ENCODE assay signal across 9 cellular contexts in the genomic region with DNA sequence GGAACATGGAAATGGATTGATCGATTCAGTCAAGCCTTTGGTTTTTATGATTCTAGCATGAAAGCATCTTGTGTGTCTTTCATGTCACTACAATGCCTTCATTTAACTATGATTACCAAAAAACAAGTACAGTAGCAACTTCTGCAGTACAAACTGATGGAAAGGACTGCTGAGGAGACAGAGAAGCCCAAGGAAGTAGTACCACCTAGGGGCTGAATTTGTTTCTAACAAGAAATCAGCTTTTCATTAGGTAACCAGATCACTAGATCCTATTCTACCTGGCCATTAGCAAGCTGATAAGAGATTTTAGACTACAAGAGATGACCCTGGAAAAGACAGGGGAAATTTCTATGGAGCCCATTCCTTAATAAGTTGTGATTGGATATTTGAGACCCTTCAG. TPM values are rescaled to one million over a fixed set of nuclear protein-coding genes. Genes with fewer than 3 reads are reported as not detected.
A peak's percentile ranks its signal among the peaks of the same experiment; 100 is the strongest.
DNase-seq lines count a peak whose midpoint lies in the region; ATAC-seq, FAIRE-seq and TF ChIP-seq lines count a peak whose summit lies in the region.
"Had no signal": no experiment of that assay in that cellular context is flagged by ENCODE, and none has a peak within 500 bp of the region (broad histone marks: within the 10 kb centered on the region; RNA-seq: fewer than 3 reads in every experiment).

No MANE protein-coding gene starts in this region.

- peaks cover 17% of the 10 kb centered on the region for H3K4me1 Mint-ChIP-seq in activated CD4-positive, alpha-beta T cell treated with anti-CD3 and anti-CD28 coated beads for 36 hours

- no peak for DNase-seq in AG04449 (ENCODE audit: low read depth, low spot score)
- DNase-seq in RWPE1 (ENCODE audit: low spot score), result peak; percentile 45
- peak; percentile 21 for DNase-seq in hepatic stellate cell (ENCODE audit: low spot score)
- DNase-seq in activated CD4-positive, alpha-beta T cell treated with anti-CD3 and anti-CD28 coated beads for 36 hours, result no peak
- no peak for DNase-seq in GM12891 (ENCODE audit: insufficient read length, low spot score)
- DNase-seq in SHP77 (lab: John Stamatoyannopoulos, UW), result no peak
- no peak for DNase-seq in iPS-NIHi11 (ENCODE audit: low spot score)

- CTCF ChIA-PET in AG04449 (lab: Yijun Ruan, JAX) (interaction anchor here (0.7 to 5.4 kb wide), 13 partner anchors 10 to 173 kb away, joined by 3 to 63 read pairs (median 4); no protein-coding TSS in a partner anchor), RWPE1 (lab: Yijun Ruan, JAX) (interaction anchor here (0.6 to 1.1 kb wide), 6 partner anchors 20 to 700 kb away, joined by 3 to 5 read pairs (median 4); no protein-coding TSS in a partner anchor)
- CTCF ChIA-PET in activated CD4-positive, alpha-beta T cell treated with anti-CD3 and anti-CD28 coated beads for 36 hours (lab: Charles Lee), result interaction anchor here (0.6 to 1.3 kb wide), 2 partner anchors 20 to 305 kb away, joined by 3 to 5 read pairs; no protein-coding TSS in a partner anchor

- intact Hi-C loops in activated CD4-positive, alpha-beta T cell treated with anti-CD3 and anti-CD28 coated beads for 36 hours (cut with DNase I, micrococcal nuclease), result no loop called here

- no peak overlapping the region for H3K27ac ChIP-seq in RWPE1
- H3K27ac ChIP-seq: epithelial cell of prostate had no signal

- TF ChIP-seq CTCF in AG04449 (IDR thresholded peaks at IDR 0.05; ENCODE audit: insufficient read depth, low read length, missing control alignments) (peak; percentile 31), GM12874 (IDR thresholded peaks at IDR 0.05; ENCODE audit: insufficient read depth, low read depth, low read length) (peak; percentile 6; the same call in 1 of the 2 replicates), RWPE1 (conservative IDR thresholded peaks at IDR 0.05; ENCODE audit: low read depth) (peak; percentile 46)

- H3K27ac Mint-ChIP-seq in activated CD4-positive, alpha-beta T cell treated with anti-CD3 and anti-CD28 coated beads for 36 hours, result no peak overlapping the region

- POLR2A ChIA-PET in AG04449 (lab: Yijun Ruan, JAX), result no interaction called here
- POLR2A ChIA-PET in RWPE1 (lab: Yijun Ruan, JAX; ENCODE audit: low non-redundant PET), result no interaction called here
- POLR2A ChIA-PET in activated CD4-positive, alpha-beta T cell treated with anti-CD3 and anti-CD28 coated beads for 36 hours (lab: Charles Lee), result no interaction called here

- FAIRE-seq in GM12891 (lab: Jason Lieb, UNC), result no peak

- TF ChIP-seq POLR2A in GM12891 (IDR thresholded peaks at IDR 0.05; ENCODE audit: low read depth, low read length), result no peak

- ATAC-seq in activated CD4-positive, alpha-beta T cell treated with anti-CD3 and anti-CD28 coated beads for 36 hours, result no peak

- no peaks in the 10 kb centered on the region for H3K27me3 Mint-ChIP-seq in activated CD4-positive, alpha-beta T cell treated with anti-CD3 and anti-CD28 coated beads for 36 hours

- H3K9me3 Mint-ChIP-seq in activated CD4-positive, alpha-beta T cell treated with anti-CD3 and anti-CD28 coated beads for 36 hours (ENCODE audit: low read depth), result no peaks in the 10 kb centered on the region

- no peak overlapping the region for H3K4me3 ChIP-seq in AG04449 (ENCODE audit: low read depth, low read length)

- no peak overlapping the region for H3K4me3 Mint-ChIP-seq in activated CD4-positive, alpha-beta T cell treated with anti-CD3 and anti-CD28 coated beads for 36 hours

- H3K36me3 Mint-ChIP-seq in activated CD4-positive, alpha-beta T cell treated with anti-CD3 and anti-CD28 coated beads for 36 hours (ENCODE audit: low read depth), result no peaks in the 10 kb centered on the region

TF ChIP-seq in GM12891, 5 proteins besides CTCF, POLR2A, EP300 and RAD21:
- TF ChIP-seq SPI1 (IDR thresholded peaks at IDR 0.05; ENCODE audit: low read depth, low read length), result no peak
- TF ChIP-seq PAX5 (IDR thresholded peaks at IDR 0.05; ENCODE audit: insufficient read depth, low read length, severe bottlenecking), result no peak
- no peak for TF ChIP-seq POU2F2 (IDR thresholded peaks at IDR 0.05; ENCODE audit: low read depth, low read length)
- TF ChIP-seq TAF1 (IDR thresholded peaks at IDR 0.05; ENCODE audit: low read depth, low read length), result no peak
- TF ChIP-seq POLR2AphosphoS5 (IDR thresholded peaks at IDR 0.05; ENCODE audit: low read depth, low read length), result no peak

RNA-seq across cellular contexts. Expression of a gene that starts 3.2 kb away (rescaled TPM):
- 1 to 10 TPM; 5.9 to 6.5 TPM for total RNA-seq in activated CD4-positive, alpha-beta T cell treated with anti-CD3 and anti-CD28 coated beads for 36 hours
- polyA plus RNA-seq in GM12891 (2012; ENCODE audit: low read depth, missing spikeins), result 15.8 TPM

RNA-seq across cellular contexts. Expression of a gene that starts 11.4 kb away (rescaled TPM):
- total RNA-seq in activated CD4-positive, alpha-beta T cell treated with anti-CD3 and anti-CD28 coated beads for 36 hours, result not detected
- polyA plus RNA-seq in GM12891 (2012; ENCODE audit: low read depth, missing spikeins), result not detected

RNA-seq across cellular contexts. Expression of a gene that starts 25.1 kb away (rescaled TPM):
- 10 to 100 TPM; 14.4 to 14.9 TPM for total RNA-seq in activated CD4-positive, alpha-beta T cell treated with anti-CD3 and anti-CD28 coated beads for 36 hours
- polyA plus RNA-seq in GM12891 (2012; ENCODE audit: low read depth, missing spikeins), result 4.2 TPM

Comparison
In these comparisons a context has a peak if more than half of its experiments do, and no peak if none do; other contexts are left out.
1. DNase-seq: peak in RWPE1 (single experiment) and hepatic stellate cell (single experiment); none in AG04449 (single experiment), activated CD4-positive, alpha-beta T cell treated with anti-CD3 and anti-CD28 coated beads for 36 hours (single experiment), GM12891 (single experiment), SHP77 (0 of 2) and iPS-NIHi11 (single experiment).
2. Peak in every context shown above with its lines, with median percentiles within 50 percentile points of each other: CTCF ChIP-seq.